Comparison of ENCODE assay signal across 17 cellular contexts in genomic region chr2:85278361-85278760, GRCh38. TPM values are rescaled to one million over a fixed set of nuclear protein-coding genes. Genes with fewer than 3 reads are reported as not detected.
DNase-seq lines count a peak whose midpoint lies in the region; ATAC-seq and TF ChIP-seq lines count a peak whose summit lies in the region.
"Had no signal": no experiment of that assay in that cellular context is flagged by ENCODE, and none has a peak within 500 bp of the region (broad histone marks: within the 10 kb centered on the region; RNA-seq: fewer than 3 reads in every experiment).

No MANE protein-coding gene starts in this region.

- peak overlapping the region; percentile 91 for H3K14ac ChIP-seq in IMR-90 (replicated peaks; ENCODE audit: low read depth, low read length)

- H3K27ac ChIP-seq in IMR-90 (ENCODE audit: insufficient read depth, low read length) = peak overlapping the region; percentile 87; the same call in 1 of the 2 replicates
- H3K27ac ChIP-seq in gastroesophageal sphincter = peak overlapping the region in 3 of 4 donors; percentile 73 to 80 (median 77)
- H3K27ac ChIP-seq in thoracic aorta = peak overlapping the region; percentile 75 to 86

- no peaks in the 10 kb centered on the region for H3K36me3 Mint-ChIP-seq in MCF 10A (ENCODE audit: insufficient read depth, unreplicated experiment)
- H3K36me3 Mint-ChIP-seq in activated CD4-positive, alpha-beta T cell treated with anti-CD3 and anti-CD28 coated beads, Interleukin-2, amount 10 ng/mL, durations not matched to agents 24 days and 14 days (ENCODE audit: low read depth) = no peaks in the 10 kb centered on the region
- no peaks in the 10 kb centered on the region for H3K36me3 Mint-ChIP-seq in activated CD8-positive, alpha-beta T cell treated with anti-CD3 and anti-CD28 coated beads, Interleukin-2, amount 10 ng/mL, durations not matched to agents 7 days and 5 days (ENCODE audit: low read depth)
- H3K36me3 Mint-ChIP-seq: naive thymus-derived CD4-positive, alpha-beta T cell had no signal

- peaks cover 44% of the 10 kb centered on the region for H3K9me1 ChIP-seq in IMR-90 (ENCODE audit: insufficient read depth, low read length)

- intact Hi-C loops in IMR-90 (cut with micrococcal nuclease) = no loop called here
- intact Hi-C loops in MCF 10A (cut with micrococcal nuclease) = no loop called here
- intact Hi-C loops in activated CD4-positive, alpha-beta T cell treated with anti-CD3 and anti-CD28 coated beads, Interleukin-2, amount 10 ng/mL, durations not matched to agents 24 days and 14 days (cut with micrococcal nuclease) = no loop called here

- H4K20me1 ChIP-seq in IMR-90 (ENCODE audit: insufficient read depth, low read length) = peaks cover 13% of the 10 kb centered on the region

- peak overlapping the region; percentile 13; the same call in 1 of the 2 replicates for H3K9ac ChIP-seq in IMR-90 (ENCODE audit: low read depth, low read length)

- H2AK9ac ChIP-seq in IMR-90 (replicated peaks; ENCODE audit: low read depth, low read length, poor library complexity) = no peak overlapping the region

- peak overlapping the region; percentile 90 for H4K5ac ChIP-seq in IMR-90 (ENCODE audit: low read depth, low read length)

- H4K8ac ChIP-seq in IMR-90 (ENCODE audit: low read depth in 2 of 2, low read length in 2 of 2) = peak overlapping the region; percentile 56 to 96; a peak in 3 of 4 replicates

- ATAC-seq in IMR-90 (ENCODE audit: low read depth) (peak; percentile 44), gastroesophageal sphincter (no peak), thoracic aorta (ENCODE audit: insufficient number of reproducible peaks, low FRiP score, low read depth) (no peak), HG03108 (IDR thresholded peaks at IDR 0.05; ENCODE audit: unreplicated experiment) (no peak), HG02571 (IDR thresholded peaks at IDR 0.05; ENCODE audit: unreplicated experiment) (no peak)
- no peak for ATAC-seq in activated CD8-positive, alpha-beta T cell treated with anti-CD3 and anti-CD28 coated beads, Interleukin-2, amount 10 ng/mL, durations not matched to agents 7 days and 5 days
- ATAC-seq: activated T-cell treated with anti-CD3 and anti-CD28 coated beads, Interleukin-2, amount 50 U/mL, for 72 hours; naive thymus-derived CD4-positive, alpha-beta T cell had no signal

- H3K4me3 ChIP-seq in IMR-90 (ENCODE audit: insufficient read depth, low read depth, low read length) = no peak overlapping the region
- H3K4me3 ChIP-seq in gastroesophageal sphincter = no peak overlapping the region
- H3K4me3 ChIP-seq in thoracic aorta = peak overlapping the region; percentile 8

- H2AFZ ChIP-seq in IMR-90 (replicated peaks; ENCODE audit: low read length, poor library complexity) = no peak overlapping the region

- peaks cover 36% of the 10 kb centered on the region for H3K4me1 ChIP-seq in IMR-90 (ENCODE audit: control insufficient read depth, insufficient read depth, low read length)
- H3K4me1 ChIP-seq in gastroesophageal sphincter = peaks cover 0 to 74% (median 30%) of the 10 kb centered on the region in 3 donors
- H3K4me1 ChIP-seq in thoracic aorta (ENCODE audit: control insufficient read depth in 1 of 2, low read depth in 2 of 2) = peaks cover 17 to 34% of the 10 kb centered on the region in 2 donors

- dilution Hi-C loops in IMR-90 (cut with HindIII; ENCODE audit: low sequenced_read_pairs, unreplicated experiment) = no loop called here

- no peaks in the 10 kb centered on the region for H3K27me3 Mint-ChIP-seq in MCF 10A (ENCODE audit: insufficient read depth, unreplicated experiment)
- H3K27me3 Mint-ChIP-seq in activated CD4-positive, alpha-beta T cell treated with anti-CD3 and anti-CD28 coated beads, Interleukin-2, amount 10 ng/mL, durations not matched to agents 24 days and 14 days = peaks cover 10% of the 10 kb centered on the region
- peaks cover 2% of the 10 kb centered on the region for H3K27me3 Mint-ChIP-seq in activated CD8-positive, alpha-beta T cell treated with anti-CD3 and anti-CD28 coated beads, Interleukin-2, amount 10 ng/mL, durations not matched to agents 7 days and 5 days (ENCODE audit: low read depth)

- peak overlapping the region; percentile 88 for H2BK5ac ChIP-seq in IMR-90 (ENCODE audit: low read depth, low read length, poor library complexity, severe bottlenecking)

- WGBS in IMR-90 (ENCODE audit: extremely low coverage in 2 of 2, insufficient read length in 1 of 2), 2 experiments = no CpG with 5 or more reads among the region's 2 CpGs
- WGBS in gastroesophageal sphincter (ENCODE audit: low coverage in 1 of 2), 2 donors = 41 to 48% methylated on average over 2 of the region's 2 CpGs

- TF ChIP-seq POLR2A in IMR-90 (IDR thresholded peaks at IDR 0.05; ENCODE audit: low read depth, low read length) (no peak), gastroesophageal sphincter (IDR thresholded peaks at IDR 0.05) (no peak)

- BruUV-seq in IMR-90 (replicated peaks; lab: Mats Ljungman, UMichigan) = no TSS peak
- no TSS peak for BruUV-seq in MCF 10A (replicated peaks; lab: Mats Ljungman, UMichigan)

- no peaks in the 10 kb centered on the region for H3K27me3 ChIP-seq in IMR-90 (ENCODE audit: control insufficient read depth, insufficient read depth, low read length)
- no peaks in the 10 kb centered on the region for H3K27me3 ChIP-seq in gastroesophageal sphincter
- no peaks in the 10 kb centered on the region for H3K27me3 ChIP-seq in thoracic aorta (replicated peaks; ENCODE audit: insufficient read depth)

- TF ChIP-seq CTCF in IMR-90 (conservative IDR thresholded peaks at IDR 0.05; ENCODE audit: low read depth, low read length) (no peak), MCF 10A (IDR thresholded peaks at IDR 0.05; ENCODE audit: unreplicated experiment) (no peak), gastroesophageal sphincter (IDR thresholded peaks at IDR 0.05) (no peak), thoracic aorta (IDR thresholded peaks at IDR 0.05) (no peak)

- peak overlapping the region; percentile 97 for H3K4ac ChIP-seq in IMR-90 (ENCODE audit: low read depth, low read length)

- H3K4me1 Mint-ChIP-seq in MCF 10A (ENCODE audit: insufficient read depth, unreplicated experiment) = peaks cover 7% of the 10 kb centered on the region
- no peaks in the 10 kb centered on the region for H3K4me1 Mint-ChIP-seq in activated CD4-positive, alpha-beta T cell treated with anti-CD3 and anti-CD28 coated beads, Interleukin-2, amount 10 ng/mL, durations not matched to agents 24 days and 14 days
- no peaks in the 10 kb centered on the region for H3K4me1 Mint-ChIP-seq in activated CD8-positive, alpha-beta T cell treated with anti-CD3 and anti-CD28 coated beads, Interleukin-2, amount 10 ng/mL, durations not matched to agents 7 days and 5 days (ENCODE audit: low read depth)
- H3K4me1 Mint-ChIP-seq: naive thymus-derived CD4-positive, alpha-beta T cell had no signal

- CTCF ChIA-PET in IMR-90 (lab: Yijun Ruan, JAX) = interaction anchor here (1.4 kb wide), 1 partner anchor 146 kb away, joined by 10 read pairs; the partner anchor contains the start of gene TCF7L1
- CTCF ChIA-PET in MCF 10A (lab: Yijun Ruan, JAX) = interaction anchor here (1.3 to 2.0 kb wide), 2 partner anchors 12 to 212 kb away, joined by 7 to 8 read pairs; no protein-coding TSS in a partner anchor
- CTCF ChIA-PET in activated CD8-positive, alpha-beta T cell treated with anti-CD3 and anti-CD28 coated beads, Interleukin-2, amount 10 ng/mL, durations not matched to agents 7 days and 5 days (lab: Charles Lee) = interaction anchor here (1.0 kb wide), 1 partner anchor 12 kb away, joined by 5 read pairs; no protein-coding TSS in a partner anchor

- POLR2A ChIA-PET in IMR-90 (lab: Charles Lee; ENCODE audit: unreplicated experiment) = no interaction called here
- POLR2A ChIA-PET in MCF 10A (lab: Yijun Ruan, JAX) = no interaction called here
- POLR2A ChIA-PET in activated CD8-positive, alpha-beta T cell treated with anti-CD3 and anti-CD28 coated beads, Interleukin-2, amount 10 ng/mL, durations not matched to agents 7 days and 5 days (lab: Charles Lee) = no interaction called here

- H3K36me3 ChIP-seq in IMR-90 (ENCODE audit: control insufficient read depth, insufficient read depth, low read length) (peaks cover under 1% of the 10 kb centered on the region; the same call in 1 of the 2 replicates), gastroesophageal sphincter (peaks cover 0 to 2% of the 10 kb centered on the region in 2 donors), thoracic aorta (no peaks in the 10 kb centered on the region)

- in situ Hi-C loops in IMR-90 (cut with MboI; ENCODE audit: low sequenced_read_pairs) = loop anchor here (25.0 kb wide), 1 partner anchor 791 kb away; no protein-coding TSS in a partner anchor

- DNase-seq in IMR-90 = peak; percentile 84
- DNase-seq in MCF 10A (ENCODE audit: unreplicated experiment) = peak; percentile 32
- DNase-seq in thoracic aorta (ENCODE audit: low spot score) = no peak
- no peak for DNase-seq in activated CD4-positive, alpha-beta T cell treated with anti-CD3 and anti-CD28 coated beads, Interleukin-2, amount 10 ng/mL, durations not matched to agents 24 days and 14 days
- DNase-seq in activated CD8-positive, alpha-beta T cell treated with anti-CD3 and anti-CD28 coated beads, Interleukin-2, amount 10 ng/mL, durations not matched to agents 7 days and 5 days = no peak
- DNase-seq: activated CD4-positive, alpha-beta T cell treated with anti-CD3 and anti-CD28 coated beads for 4 hours; activated T-cell treated with anti-CD3 and anti-CD28 coated beads, Interleukin-2, amount 50 U/mL, for 72 hours; GF-D8; KBM-7; kidney glomerular epithelial cell; naive thymus-derived CD4-positive, alpha-beta T cell; NCI-H1930; retina; stimulated activated naive CD4-positive, alpha-beta T cell had no signal

- peak overlapping the region; percentile 98 for H4K91ac ChIP-seq in IMR-90 (ENCODE audit: insufficient read depth, low read depth, low read length)

- H3K79me1 ChIP-seq in IMR-90 (ENCODE audit: low read depth in 1 of 2, low read length in 2 of 2) = peaks cover 12 to 83% of the 10 kb centered on the region in 2 experiments; a peak in 3 of 4 replicates

- no peaks in the 10 kb centered on the region for H3K9me3 Mint-ChIP-seq in MCF 10A (ENCODE audit: unreplicated experiment)
- H3K9me3 Mint-ChIP-seq in activated CD4-positive, alpha-beta T cell treated with anti-CD3 and anti-CD28 coated beads, Interleukin-2, amount 10 ng/mL, durations not matched to agents 24 days and 14 days = no peaks in the 10 kb centered on the region
- H3K9me3 Mint-ChIP-seq in activated CD8-positive, alpha-beta T cell treated with anti-CD3 and anti-CD28 coated beads, Interleukin-2, amount 10 ng/mL, durations not matched to agents 7 days and 5 days (ENCODE audit: insufficient read depth) = no peaks in the 10 kb centered on the region
- H3K9me3 Mint-ChIP-seq: activated T-cell treated with anti-CD3 and anti-CD28 coated beads, Interleukin-2, amount 50 U/mL, for 72 hours; naive thymus-derived CD4-positive, alpha-beta T cell had no signal

- H2BK20ac ChIP-seq in IMR-90 (ENCODE audit: low read depth, low read length) = peak overlapping the region; percentile 96

- no peak for TF ChIP-seq EP300 in gastroesophageal sphincter (IDR thresholded peaks at IDR 0.05)

- H2AK5ac ChIP-seq in IMR-90 (ENCODE audit: low read depth, low read length) = peak overlapping the region; percentile 84; the same call in 1 of the 2 replicates

- H3K27ac Mint-ChIP-seq in MCF 10A (ENCODE audit: low read depth, unreplicated experiment) = no peak overlapping the region
- H3K27ac Mint-ChIP-seq in activated CD4-positive, alpha-beta T cell treated with anti-CD3 and anti-CD28 coated beads, Interleukin-2, amount 10 ng/mL, durations not matched to agents 24 days and 14 days = no peak overlapping the region
- no peak overlapping the region for H3K27ac Mint-ChIP-seq in activated CD8-positive, alpha-beta T cell treated with anti-CD3 and anti-CD28 coated beads, Interleukin-2, amount 10 ng/mL, durations not matched to agents 7 days and 5 days
- H3K27ac Mint-ChIP-seq: activated T-cell treated with anti-CD3 and anti-CD28 coated beads, Interleukin-2, amount 50 U/mL, for 72 hours had no signal

- H2BK15ac ChIP-seq in IMR-90 (ENCODE audit: low read depth, low read length) = peak overlapping the region; percentile 94; the same call in 2 of the 3 replicates

- H3K4me2 ChIP-seq in IMR-90 (ENCODE audit: low read depth, low read length) = peak overlapping the region; percentile 64

- H2BK120ac ChIP-seq in IMR-90 (ENCODE audit: low read depth, low read length) = peak overlapping the region; percentile 97

- H3K18ac ChIP-seq in IMR-90 (ENCODE audit: low read depth, low read length) = peak overlapping the region; percentile 82

- H3K9me3 ChIP-seq in IMR-90 (ENCODE audit: control insufficient read depth, insufficient read depth, low read length) (no peaks in the 10 kb centered on the region), gastroesophageal sphincter (no peaks in the 10 kb centered on the region), thoracic aorta (no peaks in the 10 kb centered on the region)

- H3K23ac ChIP-seq in IMR-90 (ENCODE audit: low read depth, low read length) = peak overlapping the region; percentile 89; the same call in 1 of the 2 replicates

- H3K4me3 Mint-ChIP-seq in MCF 10A (ENCODE audit: unreplicated experiment) = no peak overlapping the region
- no peak overlapping the region for H3K4me3 Mint-ChIP-seq in activated CD4-positive, alpha-beta T cell treated with anti-CD3 and anti-CD28 coated beads, Interleukin-2, amount 10 ng/mL, durations not matched to agents 24 days and 14 days
- no peak overlapping the region for H3K4me3 Mint-ChIP-seq in activated CD8-positive, alpha-beta T cell treated with anti-CD3 and anti-CD28 coated beads, Interleukin-2, amount 10 ng/mL, durations not matched to agents 7 days and 5 days
- H3K4me3 Mint-ChIP-seq: activated T-cell treated with anti-CD3 and anti-CD28 coated beads, Interleukin-2, amount 50 U/mL, for 72 hours; naive thymus-derived CD4-positive, alpha-beta T cell had no signal

- TF ChIP-seq RAD21 in IMR-90 (IDR thresholded peaks at IDR 0.05; ENCODE audit: low read length) = no peak

- H3K56ac ChIP-seq in IMR-90 (ENCODE audit: extremely low read depth, insufficient read depth, low read length) = peak overlapping the region; percentile 64; the same call in 1 of the 2 replicates

RNA-seq across cellular contexts. Expression of gene TGOLN2, which starts 49.4 kb away (rescaled TPM):
- total RNA-seq in IMR-90 (2012; rRNA removed) = 57.7 and 61.7 TPM in 2 replicates
- 92.3 and 94.2 TPM in 2 replicates for polyA plus RNA-seq in IMR-90 (2012; rRNA removed)
- polyA plus RNA-seq in IMR-90 (2012; cell fraction: cytosol; rRNA removed) = 65.8 and 82.6 TPM in 2 replicates
- polyA plus RNA-seq in IMR-90 (2012; cell fraction: nucleus; rRNA removed; ENCODE audit: low replicate concordance) = 27.8 and 83.8 TPM in 2 replicates
- 62.9 and 65.5 TPM in 2 replicates for total RNA-seq in MCF 10A (2022)
- 100 to 1,000 TPM; 115 to 153 (median 124) TPM for total RNA-seq in gastroesophageal sphincter
- 100 to 1,000 TPM; 152 to 175 TPM for total RNA-seq in thoracic aorta
- total RNA-seq in activated CD4-positive, alpha-beta T cell treated with anti-CD3 and anti-CD28 coated beads, Interleukin-2, amount 10 ng/mL, durations not matched to agents 24 days and 14 days = 89.6 and 94.1 TPM in 2 replicates
- total RNA-seq in activated CD8-positive, alpha-beta T cell treated with anti-CD3 and anti-CD28 coated beads, Interleukin-2, amount 10 ng/mL, durations not matched to agents 7 days and 5 days = 100 to 1,000 TPM; 100 to 102 TPM

Comparison
In these comparisons a context has a peak if more than half of its experiments do, and no peak if none do; other contexts are left out.
1. DNase-seq: peak in IMR-90 (single experiment) and MCF 10A (single experiment); none in thoracic aorta (single experiment), activated CD4-positive, alpha-beta T cell treated with anti-CD3 and anti-CD28 coated beads, Interleukin-2, amount 10 ng/mL, durations not matched to agents 24 days and 14 days (single experiment) and activated CD8-positive, alpha-beta T cell treated with anti-CD3 and anti-CD28 coated beads, Interleukin-2, amount 10 ng/mL, durations not matched to agents 7 days and 5 days (single experiment).
2. Peak in every context shown above with its lines, with median percentiles within 50 percentile points of each other: H3K27ac ChIP-seq.